In genomic region chr10:75209325-75210192, GRCh38 we compare ENCODE assay signal across 8 cellular contexts. TPM values are rescaled to one million over a fixed set of nuclear protein-coding genes. Genes with fewer than 3 reads are reported as not detected.
DNase-seq lines count a peak whose midpoint lies in the region; ATAC-seq lines count a peak whose summit lies in the region.

No MANE protein-coding gene starts in this region.

- peaks cover 6% of the 10 kb centered on the region for H3K4me1 ChIP-seq in effector memory CD4-positive, alpha-beta T cell (ENCODE audit: control insufficient read depth, insufficient read depth, low read length, poor library complexity, severe bottlenecking)

- H3K27ac Mint-ChIP-seq in activated CD4-positive, alpha-beta memory T cell treated with anti-CD3 and anti-CD28 coated beads, Interleukin-2, amount 10 ng/mL, durations not matched to agents 7 days and 5 days, result peak overlapping the region; percentile 100

- H3K36me3 Mint-ChIP-seq in activated CD4-positive, alpha-beta memory T cell treated with anti-CD3 and anti-CD28 coated beads, Interleukin-2, amount 10 ng/mL, durations not matched to agents 7 days and 5 days (ENCODE audit: low read depth), result peaks cover 24% of the 10 kb centered on the region

- peak; percentile 39 for DNase-seq in SKM-1 treated with dmso at 0.1 percent for 144 hours (lab: John Stamatoyannopoulos, UW; ENCODE audit: unreplicated experiment)
- no peak for DNase-seq in SKM-1 (lab: John Stamatoyannopoulos, UW; ENCODE audit: unreplicated experiment)
- DNase-seq in NCI-H2227 (lab: John Stamatoyannopoulos, UW; ENCODE audit: unreplicated experiment), result peak; percentile 64
- DNase-seq in activated CD4-positive, alpha-beta memory T cell treated with anti-CD3 and anti-CD28 coated beads, Interleukin-2, amount 10 ng/mL, durations not matched to agents 7 days and 5 days, result peak; percentile 83
- peak; percentile 48 to 65 (median 61) for DNase-seq in effector memory CD4-positive, alpha-beta T cell
- peak; percentile 92 for DNase-seq in mesenteric fat pad (ENCODE audit: low spot score)
- peak; percentile 56 to 62 for DNase-seq in stimulated activated CD8-positive, alpha-beta memory T cell treated with anti-CD3 and anti-CD28 coated beads, Interleukin-15, amount 100 ng/mL, for 48 hours (ENCODE audit: low read depth in 2 of 2)

- CTCF ChIA-PET in activated CD4-positive, alpha-beta memory T cell treated with anti-CD3 and anti-CD28 coated beads, Interleukin-2, amount 10 ng/mL, durations not matched to agents 7 days and 5 days (lab: Charles Lee), result interaction anchor here (0.8 to 5.2 kb wide), 5 partner anchors 12 to 1217 kb away, joined by 3 to 130 read pairs (median 3); partner anchors contain the start of gene COMTD1

- H3K27ac ChIP-seq in effector memory CD4-positive, alpha-beta T cell (ENCODE audit: insufficient read depth, low read length, poor library complexity, severe bottlenecking), result peak overlapping the region; percentile 95

- no peaks in the 10 kb centered on the region for H3K9me3 Mint-ChIP-seq in activated CD4-positive, alpha-beta memory T cell treated with anti-CD3 and anti-CD28 coated beads, Interleukin-2, amount 10 ng/mL, durations not matched to agents 7 days and 5 days

- peak; percentile 50 for ATAC-seq in HG02884 (IDR thresholded peaks at IDR 0.05; ENCODE audit: unreplicated experiment)

- H3K4me1 Mint-ChIP-seq in activated CD4-positive, alpha-beta memory T cell treated with anti-CD3 and anti-CD28 coated beads, Interleukin-2, amount 10 ng/mL, durations not matched to agents 7 days and 5 days, result peaks cover 42% of the 10 kb centered on the region

- no peaks in the 10 kb centered on the region for H3K9me3 ChIP-seq in effector memory CD4-positive, alpha-beta T cell (ENCODE audit: control insufficient read depth, low read length)

- no peaks in the 10 kb centered on the region for H3K27me3 ChIP-seq in effector memory CD4-positive, alpha-beta T cell (replicated peaks; ENCODE audit: control insufficient read depth, insufficient read depth, low read length, poor library complexity, severe bottlenecking)

- H3K4me3 ChIP-seq in effector memory CD4-positive, alpha-beta T cell (ENCODE audit: insufficient read depth, low read depth, low read length, poor library complexity, severe bottlenecking), result peak overlapping the region; percentile 86

- H3K4me3 Mint-ChIP-seq in activated CD4-positive, alpha-beta memory T cell treated with anti-CD3 and anti-CD28 coated beads, Interleukin-2, amount 10 ng/mL, durations not matched to agents 7 days and 5 days, result peak overlapping the region; percentile 94

- H3K36me3 ChIP-seq in effector memory CD4-positive, alpha-beta T cell (ENCODE audit: control insufficient read depth, insufficient read depth, low read length), result peaks cover 10% of the 10 kb centered on the region

- H3K27me3 Mint-ChIP-seq in activated CD4-positive, alpha-beta memory T cell treated with anti-CD3 and anti-CD28 coated beads, Interleukin-2, amount 10 ng/mL, durations not matched to agents 7 days and 5 days, result no peaks in the 10 kb centered on the region

- POLR2A ChIA-PET in activated CD4-positive, alpha-beta memory T cell treated with anti-CD3 and anti-CD28 coated beads, Interleukin-2, amount 10 ng/mL, durations not matched to agents 7 days and 5 days (lab: Charles Lee), result interaction anchor here (0.6 to 5.1 kb wide), 26 partner anchors 8 to 1059 kb away, joined by 3 to 193 read pairs (median 6); partner anchors contain the start of genes ADK, AP3M1, COMTD1 and SAMD8

RNA-seq across cellular contexts. Expression of gene VDAC2, which starts 1.0 kb away (rescaled TPM):
- 100 to 1,000 TPM; 128 to 133 TPM for total RNA-seq in activated CD4-positive, alpha-beta memory T cell treated with anti-CD3 and anti-CD28 coated beads, Interleukin-2, amount 10 ng/mL, durations not matched to agents 7 days and 5 days
- 164 TPM for total RNA-seq in mesenteric fat pad

RNA-seq across cellular contexts. Expression of gene COMTD1, which starts 26.2 kb away (rescaled TPM):
- total RNA-seq in activated CD4-positive, alpha-beta memory T cell treated with anti-CD3 and anti-CD28 coated beads, Interleukin-2, amount 10 ng/mL, durations not matched to agents 7 days and 5 days, result 10 to 100 TPM; 34.2 to 34.8 TPM
- 19.6 TPM for total RNA-seq in mesenteric fat pad
